8 cellular contexts compared by ENCODE assay signal in genomic region chr11:13962562-13963168, GRCh38. TPM values are rescaled to one million over a fixed set of nuclear protein-coding genes. Genes with fewer than 3 reads are reported as not detected.
DNase-seq lines count a peak whose midpoint lies in the region; ATAC-seq and TF ChIP-seq lines count a peak whose summit lies in the region.

TSS of gene SPON1 (plus strand) at chr11:13962723. CDS start at chr11:13962905, 182 bp downstream.

- CTCF ChIA-PET in Caco-2 (lab: Charles Lee), result interaction anchor here (0.8 to 2.0 kb wide), 5 partner anchors 31 to 296 kb away, joined by 3 to 12 read pairs (median 4); no protein-coding TSS in a partner anchor

- H3K9me3 ChIP-seq in Caco-2, result no peaks in the 10 kb centered on the region

- no peaks in the 10 kb centered on the region for H3K9me3 Mint-ChIP-seq in Caco-2 (ENCODE audit: unreplicated experiment)
- H3K9me3 Mint-ChIP-seq in T-helper 1 cell treated with Interleukin-12 subunit alpha and Interleukin-12 subunit beta and Interleukin-4 antibody, amounts not matched to agents 30 μg/mL and 1 μg/mL, for 36 hours, result no peaks in the 10 kb centered on the region

- DNase-seq in Caco-2 (peak; percentile 70 to 76), cerebellar cortex (ENCODE audit: low spot score) (peak; percentile 33), left kidney (ENCODE audit: low read depth, low spot score) (peak; percentile 92), NCI-H446 (lab: John Stamatoyannopoulos, UW) (no peak), NCI-H345 (lab: John Stamatoyannopoulos, UW) (no peak)
- peak; percentile 37 to 43 for DNase-seq in stimulated activated CD4-positive, alpha-beta T cell treated with anti-CD3 and anti-CD28 coated beads, Interleukin-4, amount 100 ng/mL, for 4 hours

- no peaks in the 10 kb centered on the region; the same call in 1 of the 2 replicates for H3K36me3 ChIP-seq in Caco-2 (ENCODE audit: control insufficient read depth, insufficient read depth, low read length)

- H3K4me3 ChIP-seq in Caco-2 (ENCODE audit: low read depth, low read length), result peak within 1 kb of the TSS; percentile 94

- H3K27me3 ChIP-seq in Caco-2 (replicated peaks; ENCODE audit: control insufficient read depth, insufficient read depth, low read length), result no peaks in the 10 kb centered on the region

- peaks cover 22% of the 10 kb centered on the region for H3K4me1 Mint-ChIP-seq in Caco-2 (ENCODE audit: low read depth, unreplicated experiment)
- peaks cover 2% of the 10 kb centered on the region for H3K4me1 Mint-ChIP-seq in T-helper 1 cell treated with Interleukin-12 subunit alpha and Interleukin-12 subunit beta and Interleukin-4 antibody, amounts not matched to agents 30 μg/mL and 1 μg/mL, for 36 hours (ENCODE audit: low read depth)

- no TSS peak for BruUV-seq in Caco-2 (replicated peaks; lab: Mats Ljungman, UMichigan)

- no peak for TF ChIP-seq CTCF in Caco-2 (IDR thresholded peaks at IDR 0.05; ENCODE audit: insufficient read depth in 1 of 2, low read depth in 1 of 2, low read length in 1 of 2, severe bottlenecking in 1 of 2, unreplicated experiment in 1 of 2)

- peaks cover 35% of the 10 kb centered on the region for H3K4me1 ChIP-seq in Caco-2

- POLR2A ChIA-PET in Caco-2 (lab: Charles Lee), result interaction anchor here (0.7 kb wide), 1 partner anchor 10 kb away, joined by 3 read pairs; no protein-coding TSS in a partner anchor

- H3K27me3 Mint-ChIP-seq in Caco-2 (ENCODE audit: insufficient read depth, unreplicated experiment), result peaks cover 5% of the 10 kb centered on the region
- H3K27me3 Mint-ChIP-seq in T-helper 1 cell treated with Interleukin-12 subunit alpha and Interleukin-12 subunit beta and Interleukin-4 antibody, amounts not matched to agents 30 μg/mL and 1 μg/mL, for 36 hours (ENCODE audit: low read depth), result peaks cover 82% of the 10 kb centered on the region

- no peak for ATAC-seq in HG02623 (IDR thresholded peaks at IDR 0.05; ENCODE audit: unreplicated experiment)

- H3K27ac Mint-ChIP-seq in Caco-2 (ENCODE audit: unreplicated experiment), result peak within 1 kb of the TSS; percentile 76
- H3K27ac Mint-ChIP-seq in T-helper 1 cell treated with Interleukin-12 subunit alpha and Interleukin-12 subunit beta and Interleukin-4 antibody, amounts not matched to agents 30 μg/mL and 1 μg/mL, for 36 hours, result no peak within 1 kb of the TSS

- no peaks in the 10 kb centered on the region for H3K36me3 Mint-ChIP-seq in Caco-2 (ENCODE audit: insufficient read depth, unreplicated experiment)
- peaks cover 3% of the 10 kb centered on the region for H3K36me3 Mint-ChIP-seq in T-helper 1 cell treated with Interleukin-12 subunit alpha and Interleukin-12 subunit beta and Interleukin-4 antibody, amounts not matched to agents 30 μg/mL and 1 μg/mL, for 36 hours (ENCODE audit: low read depth)

- intact Hi-C loops in Caco-2 (cut with micrococcal nuclease; ENCODE audit: unreplicated experiment), result no loop called here

- peak within 1 kb of the TSS; percentile 75 for H3K4me3 Mint-ChIP-seq in Caco-2 (ENCODE audit: unreplicated experiment)
- H3K4me3 Mint-ChIP-seq in T-helper 1 cell treated with Interleukin-12 subunit alpha and Interleukin-12 subunit beta and Interleukin-4 antibody, amounts not matched to agents 30 μg/mL and 1 μg/mL, for 36 hours, result peak within 1 kb of the TSS; percentile 15

RNA-seq across cellular contexts. Expression of gene SPON1, which starts in this region (rescaled TPM):
- 41.4 and 46.9 TPM in 2 replicates for total RNA-seq in Caco-2 (2022)

Comparison
In these comparisons a context has a peak if more than half of its experiments do, and no peak if none do; other contexts are left out.
1. DNase-seq: peak in Caco-2 (2 of 2), cerebellar cortex (single experiment), left kidney (single experiment) and stimulated activated CD4-positive, alpha-beta T cell treated with anti-CD3 and anti-CD28 coated beads, Interleukin-4, amount 100 ng/mL, for 4 hours (2 of 2); none in NCI-H446 (0 of 2) and NCI-H345 (single experiment).